1 cellular context compared by ENCODE assay signal in genomic region chr6:42547407-42548329, GRCh38.
TF ChIP-seq lines count a peak whose summit lies in the region.

No MANE protein-coding gene starts in this region.

TF ChIP-seq in HEK293, 187 proteins besides CTCF, POLR2A, EP300 and RAD21 (continued from another document and continues in another):
- TF ChIP-seq, protein P1, sequence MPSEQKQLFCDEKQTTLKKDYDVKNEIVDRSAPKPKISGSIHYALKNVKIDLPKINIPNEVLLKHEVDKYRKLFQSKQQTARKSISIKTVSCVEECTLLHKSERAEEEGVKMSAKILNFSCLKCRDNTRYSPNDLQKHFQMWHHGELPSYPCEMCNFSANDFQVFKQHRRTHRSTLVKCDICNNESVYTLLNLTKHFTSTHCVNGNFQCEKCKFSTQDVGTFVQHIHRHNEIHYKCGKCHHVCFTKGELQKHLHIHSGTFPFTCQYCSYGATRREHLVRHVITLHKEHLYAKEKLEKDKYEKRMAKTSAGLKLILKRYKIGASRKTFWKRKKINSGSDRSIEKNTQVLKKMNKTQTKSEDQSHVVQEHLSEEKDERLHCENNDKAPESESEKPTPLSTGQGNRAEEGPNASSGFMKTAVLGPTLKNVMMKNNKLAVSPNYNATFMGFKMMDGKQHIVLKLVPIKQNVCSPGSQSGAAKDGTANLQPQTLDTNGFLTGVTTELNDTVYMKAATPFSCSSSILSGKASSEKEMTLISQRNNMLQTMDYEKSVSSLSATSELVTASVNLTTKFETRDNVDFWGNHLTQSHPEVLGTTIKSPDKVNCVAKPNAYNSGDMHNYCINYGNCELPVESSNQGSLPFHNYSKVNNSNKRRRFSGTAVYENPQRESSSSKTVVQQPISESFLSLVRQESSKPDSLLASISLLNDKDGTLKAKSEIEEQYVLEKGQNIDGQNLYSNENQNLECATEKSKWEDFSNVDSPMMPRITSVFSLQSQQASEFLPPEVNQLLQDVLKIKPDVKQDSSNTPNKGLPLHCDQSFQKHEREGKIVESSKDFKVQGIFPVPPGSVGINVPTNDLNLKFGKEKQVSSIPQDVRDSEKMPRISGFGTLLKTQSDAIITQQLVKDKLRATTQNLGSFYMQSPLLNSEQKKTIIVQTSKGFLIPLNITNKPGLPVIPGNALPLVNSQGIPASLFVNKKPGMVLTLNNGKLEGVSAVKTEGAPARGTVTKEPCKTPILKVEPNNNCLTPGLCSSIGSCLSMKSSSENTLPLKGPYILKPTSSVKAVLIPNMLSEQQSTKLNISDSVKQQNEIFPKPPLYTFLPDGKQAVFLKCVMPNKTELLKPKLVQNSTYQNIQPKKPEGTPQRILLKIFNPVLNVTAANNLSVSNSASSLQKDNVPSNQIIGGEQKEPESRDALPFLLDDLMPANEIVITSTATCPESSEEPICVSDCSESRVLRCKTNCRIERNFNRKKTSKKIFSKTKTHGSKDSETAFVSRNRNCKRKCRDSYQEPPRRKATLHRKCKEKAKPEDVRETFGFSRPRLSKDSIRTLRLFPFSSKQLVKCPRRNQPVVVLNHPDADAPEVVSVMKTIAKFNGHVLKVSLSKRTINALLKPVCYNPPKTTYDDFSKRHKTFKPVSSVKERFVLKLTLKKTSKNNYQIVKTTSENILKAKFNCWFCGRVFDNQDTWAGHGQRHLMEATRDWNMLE (tag by site-specific recombination; conservative IDR thresholded peaks at IDR 0.05; ENCODE audit: low read depth), result no peak; the same call in 1 of the 2 replicates
- TF ChIP-seq ZNF366 (tag by site-specific recombination; conservative IDR thresholded peaks at IDR 0.05), result no peak; the same call in 1 of the 2 replicates
- TF ChIP-seq, protein P2, sequence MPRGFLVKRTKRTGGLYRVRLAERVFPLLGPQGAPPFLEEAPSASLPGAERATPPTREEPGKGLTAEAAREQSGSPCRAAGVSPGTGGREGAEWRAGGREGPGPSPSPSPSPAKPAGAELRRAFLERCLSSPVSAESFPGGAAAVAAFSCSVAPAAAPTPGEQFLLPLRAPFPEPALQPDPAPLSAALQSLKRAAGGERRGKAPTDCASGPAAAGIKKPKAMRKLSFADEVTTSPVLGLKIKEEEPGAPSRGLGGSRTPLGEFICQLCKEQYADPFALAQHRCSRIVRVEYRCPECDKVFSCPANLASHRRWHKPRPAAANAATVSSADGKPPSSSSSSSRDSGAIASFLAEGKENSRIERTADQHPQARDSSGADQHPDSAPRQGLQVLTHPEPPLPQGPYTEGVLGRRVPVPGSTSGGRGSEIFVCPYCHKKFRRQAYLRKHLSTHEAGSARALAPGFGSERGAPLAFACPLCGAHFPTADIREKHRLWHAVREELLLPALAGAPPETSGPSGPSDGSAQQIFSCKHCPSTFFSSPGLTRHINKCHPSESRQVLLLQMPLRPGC (tag by site-specific recombination; IDR thresholded peaks at IDR 0.05), result 0 out of 2 replicates have a peak, but pooled peaks have one; percentile 14
- TF ChIP-seq ZBTB20 (tag by site-specific recombination; IDR thresholded peaks at IDR 0.05), result peak; percentile 79
- TF ChIP-seq ZFP3 (tag by site-specific recombination; IDR thresholded peaks at IDR 0.05; ENCODE audit: low read depth), result no peak
- TF ChIP-seq ZNF146 (tag by site-specific recombination; IDR thresholded peaks at IDR 0.05), result no peak
- TF ChIP-seq ZNF133 (tag by site-specific recombination; IDR thresholded peaks at IDR 0.05), result peak; percentile 8; the same call in 1 of the 2 replicates
- TF ChIP-seq ZNF513 (tag by site-specific recombination; IDR thresholded peaks at IDR 0.05), result no peak
- peak; percentile 61 for TF ChIP-seq PRDM10 (tag by site-specific recombination; IDR thresholded peaks at IDR 0.05)
- TF ChIP-seq ZNF155 (tag by site-specific recombination; IDR thresholded peaks at IDR 0.05), result no peak
- TF ChIP-seq ZNF843 (tag by site-specific recombination; IDR thresholded peaks at IDR 0.05), result 0 out of 2 replicates have a peak, but pooled peaks have one; percentile 29
- peak; percentile 34; the same call in 1 of the 2 replicates for TF ChIP-seq ZNF184 (tag by site-specific recombination; IDR thresholded peaks at IDR 0.05)
- 0 out of 2 replicates have a peak, but pooled peaks have one; percentile 36 for TF ChIP-seq SP2 (tag by site-specific recombination; IDR thresholded peaks at IDR 0.05)
- TF ChIP-seq, protein P3, sequence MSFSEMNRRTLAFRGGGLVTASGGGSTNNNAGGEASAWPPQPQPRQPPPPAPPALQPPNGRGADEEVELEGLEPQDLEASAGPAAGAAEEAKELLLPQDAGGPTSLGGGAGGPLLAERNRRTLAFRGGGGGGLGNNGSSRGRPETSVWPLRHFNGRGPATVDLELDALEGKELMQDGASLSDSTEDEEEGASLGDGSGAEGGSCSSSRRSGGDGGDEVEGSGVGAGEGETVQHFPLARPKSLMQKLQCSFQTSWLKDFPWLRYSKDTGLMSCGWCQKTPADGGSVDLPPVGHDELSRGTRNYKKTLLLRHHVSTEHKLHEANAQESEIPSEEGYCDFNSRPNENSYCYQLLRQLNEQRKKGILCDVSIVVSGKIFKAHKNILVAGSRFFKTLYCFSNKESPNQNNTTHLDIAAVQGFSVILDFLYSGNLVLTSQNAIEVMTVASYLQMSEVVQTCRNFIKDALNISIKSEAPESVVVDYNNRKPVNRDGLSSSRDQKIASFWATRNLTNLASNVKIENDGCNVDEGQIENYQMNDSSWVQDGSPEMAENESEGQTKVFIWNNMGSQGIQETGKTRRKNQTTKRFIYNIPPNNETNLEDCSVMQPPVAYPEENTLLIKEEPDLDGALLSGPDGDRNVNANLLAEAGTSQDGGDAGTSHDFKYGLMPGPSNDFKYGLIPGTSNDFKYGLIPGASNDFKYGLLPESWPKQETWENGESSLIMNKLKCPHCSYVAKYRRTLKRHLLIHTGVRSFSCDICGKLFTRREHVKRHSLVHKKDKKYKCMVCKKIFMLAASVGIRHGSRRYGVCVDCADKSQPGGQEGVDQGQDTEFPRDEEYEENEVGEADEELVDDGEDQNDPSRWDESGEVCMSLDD (tag by site-specific recombination; IDR thresholded peaks at IDR 0.05), result no peak
- TF ChIP-seq ZSCAN16 (tag by site-specific recombination; IDR thresholded peaks at IDR 0.05), result no peak
- no peak for TF ChIP-seq ZNF549 (tag by site-specific recombination; IDR thresholded peaks at IDR 0.05)
- TF ChIP-seq ZBTB48 (tag by site-specific recombination; IDR thresholded peaks at IDR 0.05), result peak; percentile 48; the same call in 1 of the 2 replicates
- TF ChIP-seq PRDM2 (tag by site-specific recombination; IDR thresholded peaks at IDR 0.05; ENCODE audit: borderline replicate concordance), result no peak
- peak; percentile 82 for TF ChIP-seq ZNF76 (tag by site-specific recombination; IDR thresholded peaks at IDR 0.05; ENCODE audit: borderline replicate concordance, low read depth)
- TF ChIP-seq ZNF341 (tag by site-specific recombination; IDR thresholded peaks at IDR 0.05; ENCODE audit: low read depth), result peak; percentile 37; the same call in 1 of the 2 replicates
- 0 out of 2 replicates have a peak, but pooled peaks have one; percentile 31 for TF ChIP-seq ZNF629 (tag by site-specific recombination; IDR thresholded peaks at IDR 0.05)
- TF ChIP-seq, protein P4, sequence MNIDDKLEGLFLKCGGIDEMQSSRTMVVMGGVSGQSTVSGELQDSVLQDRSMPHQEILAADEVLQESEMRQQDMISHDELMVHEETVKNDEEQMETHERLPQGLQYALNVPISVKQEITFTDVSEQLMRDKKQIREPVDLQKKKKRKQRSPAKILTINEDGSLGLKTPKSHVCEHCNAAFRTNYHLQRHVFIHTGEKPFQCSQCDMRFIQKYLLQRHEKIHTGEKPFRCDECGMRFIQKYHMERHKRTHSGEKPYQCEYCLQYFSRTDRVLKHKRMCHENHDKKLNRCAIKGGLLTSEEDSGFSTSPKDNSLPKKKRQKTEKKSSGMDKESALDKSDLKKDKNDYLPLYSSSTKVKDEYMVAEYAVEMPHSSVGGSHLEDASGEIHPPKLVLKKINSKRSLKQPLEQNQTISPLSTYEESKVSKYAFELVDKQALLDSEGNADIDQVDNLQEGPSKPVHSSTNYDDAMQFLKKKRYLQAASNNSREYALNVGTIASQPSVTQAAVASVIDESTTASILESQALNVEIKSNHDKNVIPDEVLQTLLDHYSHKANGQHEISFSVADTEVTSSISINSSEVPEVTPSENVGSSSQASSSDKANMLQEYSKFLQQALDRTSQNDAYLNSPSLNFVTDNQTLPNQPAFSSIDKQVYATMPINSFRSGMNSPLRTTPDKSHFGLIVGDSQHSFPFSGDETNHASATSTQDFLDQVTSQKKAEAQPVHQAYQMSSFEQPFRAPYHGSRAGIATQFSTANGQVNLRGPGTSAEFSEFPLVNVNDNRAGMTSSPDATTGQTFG (tag by site-specific recombination; IDR thresholded peaks at IDR 0.05; ENCODE audit: borderline replicate concordance), result no peak
- peak; percentile 61 for TF ChIP-seq ZNF394 (tag by site-specific recombination; IDR thresholded peaks at IDR 0.05; ENCODE audit: borderline replicate concordance)
- no peak for TF ChIP-seq ZNF529 (tag by site-specific recombination; IDR thresholded peaks at IDR 0.05; ENCODE audit: insufficient replicate concordance)
- peak; percentile 49; the same call in 1 of the 2 replicates for TF ChIP-seq GFI1B (tag by site-specific recombination; IDR thresholded peaks at IDR 0.05)
